Comparison of ENCODE assay signal across 8 cellular contexts in the genomic region with DNA sequence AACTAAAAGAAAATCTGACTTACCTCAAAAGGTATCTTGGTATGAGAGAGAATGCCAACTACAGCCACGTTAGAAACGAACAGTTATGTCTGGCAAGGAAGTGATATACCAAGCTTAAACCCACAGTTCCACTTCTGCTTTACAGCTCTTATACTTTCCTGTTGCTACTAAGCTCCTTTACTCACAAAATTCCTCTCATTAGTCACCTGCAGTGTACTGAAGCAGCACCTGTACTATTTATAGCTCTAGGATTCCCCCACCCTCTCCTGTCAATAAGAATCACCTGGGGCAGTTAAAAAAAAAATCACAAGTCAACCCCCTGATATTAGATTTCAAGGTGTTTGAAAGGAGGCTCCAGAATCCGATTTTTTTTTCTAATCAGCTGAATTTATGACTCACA. TPM values are rescaled to one million over a fixed set of nuclear protein-coding genes. Genes with fewer than 3 reads are reported as not detected.
A peak's percentile ranks its signal among the peaks of the same experiment; 100 is the strongest.
DNase-seq lines count a peak whose midpoint lies in the region; ATAC-seq, FAIRE-seq and TF ChIP-seq lines count a peak whose summit lies in the region.

No MANE protein-coding gene starts in this region.

- no peak overlapping the region for H3K4me3 ChIP-seq in A549

- H3K4me1 ChIP-seq in A549: peaks cover 15% of the 10 kb centered on the region

- no peaks in the 10 kb centered on the region for H3K9me3 Mint-ChIP-seq in activated T-helper 17 cell treated with anti-CD3 and anti-CD28 coated beads, Interleukin-2, amount 50 U/mL, for 72 hours
- no peaks in the 10 kb centered on the region for H3K9me3 Mint-ChIP-seq in activated CD8-positive, alpha-beta T cell treated with anti-CD3 and anti-CD28 coated beads, Interleukin-2, amount 10 ng/mL, durations not matched to agents 7 days and 5 days (ENCODE audit: insufficient read depth)

- ATAC-seq in A549 (no peak), GM18909 (IDR thresholded peaks at IDR 0.05; ENCODE audit: poor library complexity, unreplicated experiment) (peak; percentile 67), HG03442 (IDR thresholded peaks at IDR 0.05; ENCODE audit: unreplicated experiment) (peak; percentile 58)
- ATAC-seq in activated T-helper 17 cell treated with anti-CD3 and anti-CD28 coated beads, Interleukin-2, amount 50 U/mL, for 72 hours (replicated peaks): peak; percentile 74
- no peak for ATAC-seq in activated CD8-positive, alpha-beta T cell treated with anti-CD3 and anti-CD28 coated beads, Interleukin-2, amount 10 ng/mL, durations not matched to agents 7 days and 5 days

- H3K4me3 Mint-ChIP-seq in activated T-helper 17 cell treated with anti-CD3 and anti-CD28 coated beads, Interleukin-2, amount 50 U/mL, for 72 hours: peak overlapping the region; percentile 8
- no peak overlapping the region for H3K4me3 Mint-ChIP-seq in activated CD8-positive, alpha-beta T cell treated with anti-CD3 and anti-CD28 coated beads, Interleukin-2, amount 10 ng/mL, durations not matched to agents 7 days and 5 days

- no peak for TF ChIP-seq EP300 in A549 (IDR thresholded peaks at IDR 0.05)

- peaks cover 20% of the 10 kb centered on the region for H3K27me3 Mint-ChIP-seq in activated T-helper 17 cell treated with anti-CD3 and anti-CD28 coated beads, Interleukin-2, amount 50 U/mL, for 72 hours
- peaks cover 51% of the 10 kb centered on the region for H3K27me3 Mint-ChIP-seq in activated CD8-positive, alpha-beta T cell treated with anti-CD3 and anti-CD28 coated beads, Interleukin-2, amount 10 ng/mL, durations not matched to agents 7 days and 5 days (ENCODE audit: low read depth)

- no peak for DNase-seq in A549 (ENCODE audit: low read depth in 1 of 2, low spot score in 1 of 2)
- DNase-seq in NCI-H2107 (lab: John Stamatoyannopoulos, UW): no peak
- no peak for DNase-seq in SW 1271 (lab: John Stamatoyannopoulos, UW)
- DNase-seq in activated CD8-positive, alpha-beta T cell treated with anti-CD3 and anti-CD28 coated beads, Interleukin-2, amount 10 ng/mL, durations not matched to agents 7 days and 5 days: no peak
- DNase-seq in AG20443 (ENCODE audit: low spot score): no peak

- POLR2A ChIA-PET in A549 (lab: Yijun Ruan, JAX): no interaction called here
- POLR2A ChIA-PET in activated CD8-positive, alpha-beta T cell treated with anti-CD3 and anti-CD28 coated beads, Interleukin-2, amount 10 ng/mL, durations not matched to agents 7 days and 5 days (lab: Charles Lee): interaction anchor here (1.1 kb wide), 1 partner anchor 83 kb away, joined by 3 read pairs; no protein-coding TSS in a partner anchor

- H3K27ac Mint-ChIP-seq in activated T-helper 17 cell treated with anti-CD3 and anti-CD28 coated beads, Interleukin-2, amount 50 U/mL, for 72 hours: no peak overlapping the region
- H3K27ac Mint-ChIP-seq in activated CD8-positive, alpha-beta T cell treated with anti-CD3 and anti-CD28 coated beads, Interleukin-2, amount 10 ng/mL, durations not matched to agents 7 days and 5 days: no peak overlapping the region

- peak overlapping the region; percentile 62 for H3K4me2 ChIP-seq in A549

- no peak overlapping the region for H3K27ac ChIP-seq in A549

- no peak for TF ChIP-seq RAD21 in A549 (conservative IDR thresholded peaks at IDR 0.05 in 1 of 2, IDR thresholded peaks at IDR 0.05 in 1 of 2)

- no peak for TF ChIP-seq POLR2A in A549 (IDR thresholded peaks at IDR 0.05; ENCODE audit: low read length)

- CTCF ChIA-PET in A549 (lab: Yijun Ruan, JAX): interaction anchor here (0.6 to 9.2 kb wide), 26 partner anchors 9 to 899 kb away, joined by 3 to 448 read pairs (median 4); no protein-coding TSS in a partner anchor
- CTCF ChIA-PET in activated CD8-positive, alpha-beta T cell treated with anti-CD3 and anti-CD28 coated beads, Interleukin-2, amount 10 ng/mL, durations not matched to agents 7 days and 5 days (lab: Charles Lee): interaction anchor here (0.8 to 9.2 kb wide), 14 partner anchors 8 to 247 kb away, joined by 3 to 256 read pairs (median 4); no protein-coding TSS in a partner anchor

- no peaks in the 10 kb centered on the region for H3K36me3 Mint-ChIP-seq in activated T-helper 17 cell treated with anti-CD3 and anti-CD28 coated beads, Interleukin-2, amount 50 U/mL, for 72 hours (ENCODE audit: low read depth)
- H3K36me3 Mint-ChIP-seq in activated CD8-positive, alpha-beta T cell treated with anti-CD3 and anti-CD28 coated beads, Interleukin-2, amount 10 ng/mL, durations not matched to agents 7 days and 5 days (ENCODE audit: low read depth): no peaks in the 10 kb centered on the region

- FAIRE-seq in A549 (lab: Jason Lieb, UNC): no peak

- H3K4me1 Mint-ChIP-seq in activated T-helper 17 cell treated with anti-CD3 and anti-CD28 coated beads, Interleukin-2, amount 50 U/mL, for 72 hours: peaks cover 10% of the 10 kb centered on the region
- H3K4me1 Mint-ChIP-seq in activated CD8-positive, alpha-beta T cell treated with anti-CD3 and anti-CD28 coated beads, Interleukin-2, amount 10 ng/mL, durations not matched to agents 7 days and 5 days (ENCODE audit: low read depth): peaks cover 20% of the 10 kb centered on the region

- no peak for TF ChIP-seq CTCF in A549 (IDR thresholded peaks at IDR 0.05)

- H3K9me3 ChIP-seq in A549: no peaks in the 10 kb centered on the region

- WGBS in A549 (ENCODE audit: missing lambda C conversion rate): 13% methylated on average over 3 of the region's 3 CpGs

TF ChIP-seq in A549, 52 proteins besides CTCF, POLR2A, EP300 and RAD21 (continues in another document):
- TF ChIP-seq CEBPB (IDR thresholded peaks at IDR 0.05) (no peak), TP53 (CRISPR knock-in tag; IDR thresholded peaks at IDR 0.05) (no peak), EHF (CRISPR knock-in tag; IDR thresholded peaks at IDR 0.05) (no peak), MYC (IDR thresholded peaks at IDR 0.05; ENCODE audit: borderline replicate concordance, low read length) (no peak), HOXB13 (CRISPR knock-in tag; IDR thresholded peaks at IDR 0.05; ENCODE audit: low read depth) (no peak), RNF2 (IDR thresholded peaks at IDR 0.05; ENCODE audit: borderline replicate concordance, low read depth) (no peak), EHMT2 (IDR thresholded peaks at IDR 0.05; ENCODE audit: low read depth) (no peak)
- TF ChIP-seq, protein P1, sequence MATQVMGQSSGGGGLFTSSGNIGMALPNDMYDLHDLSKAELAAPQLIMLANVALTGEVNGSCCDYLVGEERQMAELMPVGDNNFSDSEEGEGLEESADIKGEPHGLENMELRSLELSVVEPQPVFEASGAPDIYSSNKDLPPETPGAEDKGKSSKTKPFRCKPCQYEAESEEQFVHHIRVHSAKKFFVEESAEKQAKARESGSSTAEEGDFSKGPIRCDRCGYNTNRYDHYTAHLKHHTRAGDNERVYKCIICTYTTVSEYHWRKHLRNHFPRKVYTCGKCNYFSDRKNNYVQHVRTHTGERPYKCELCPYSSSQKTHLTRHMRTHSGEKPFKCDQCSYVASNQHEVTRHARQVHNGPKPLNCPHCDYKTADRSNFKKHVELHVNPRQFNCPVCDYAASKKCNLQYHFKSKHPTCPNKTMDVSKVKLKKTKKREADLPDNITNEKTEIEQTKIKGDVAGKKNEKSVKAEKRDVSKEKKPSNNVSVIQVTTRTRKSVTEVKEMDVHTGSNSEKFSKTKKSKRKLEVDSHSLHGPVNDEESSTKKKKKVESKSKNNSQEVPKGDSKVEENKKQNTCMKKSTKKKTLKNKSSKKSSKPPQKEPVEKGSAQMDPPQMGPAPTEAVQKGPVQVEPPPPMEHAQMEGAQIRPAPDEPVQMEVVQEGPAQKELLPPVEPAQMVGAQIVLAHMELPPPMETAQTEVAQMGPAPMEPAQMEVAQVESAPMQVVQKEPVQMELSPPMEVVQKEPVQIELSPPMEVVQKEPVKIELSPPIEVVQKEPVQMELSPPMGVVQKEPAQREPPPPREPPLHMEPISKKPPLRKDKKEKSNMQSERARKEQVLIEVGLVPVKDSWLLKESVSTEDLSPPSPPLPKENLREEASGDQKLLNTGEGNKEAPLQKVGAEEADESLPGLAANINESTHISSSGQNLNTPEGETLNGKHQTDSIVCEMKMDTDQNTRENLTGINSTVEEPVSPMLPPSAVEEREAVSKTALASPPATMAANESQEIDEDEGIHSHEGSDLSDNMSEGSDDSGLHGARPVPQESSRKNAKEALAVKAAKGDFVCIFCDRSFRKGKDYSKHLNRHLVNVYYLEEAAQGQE (IDR thresholded peaks at IDR 0.05): no peak
- TF ChIP-seq, protein P2, sequence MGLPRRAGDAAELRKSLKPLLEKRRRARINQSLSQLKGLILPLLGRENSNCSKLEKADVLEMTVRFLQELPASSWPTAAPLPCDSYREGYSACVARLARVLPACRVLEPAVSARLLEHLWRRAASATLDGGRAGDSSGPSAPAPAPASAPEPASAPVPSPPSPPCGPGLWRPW (IDR thresholded peaks at IDR 0.05): no peak
- TF ChIP-seq, protein P3, sequence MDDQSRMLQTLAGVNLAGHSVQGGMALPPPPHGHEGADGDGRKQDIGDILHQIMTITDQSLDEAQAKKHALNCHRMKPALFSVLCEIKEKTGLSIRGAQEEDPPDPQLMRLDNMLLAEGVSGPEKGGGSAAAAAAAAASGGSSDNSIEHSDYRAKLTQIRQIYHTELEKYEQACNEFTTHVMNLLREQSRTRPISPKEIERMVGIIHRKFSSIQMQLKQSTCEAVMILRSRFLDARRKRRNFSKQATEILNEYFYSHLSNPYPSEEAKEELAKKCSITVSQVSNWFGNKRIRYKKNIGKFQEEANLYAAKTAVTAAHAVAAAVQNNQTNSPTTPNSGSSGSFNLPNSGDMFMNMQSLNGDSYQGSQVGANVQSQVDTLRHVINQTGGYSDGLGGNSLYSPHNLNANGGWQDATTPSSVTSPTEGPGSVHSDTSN (IDR thresholded peaks at IDR 0.05): no peak

RNA-seq across cellular contexts. Expression of gene TMEM266, which starts 2.9 kb away (rescaled TPM):
- 0.08 and 0.09 TPM in 2 replicates for polyA plus RNA-seq in A549 (2011; rRNA removed)
- polyA plus RNA-seq in A549 (2012; cell fraction: cytosol; rRNA removed): 0.03 TPM in 2 replicates
- not detected in 2 replicates for polyA plus RNA-seq in A549 (2012; cell fraction: nucleus; rRNA removed)
- 0.05 to 0.06 TPM in 2 of 3 replicates, not detected in the other for polyA plus RNA-seq in A549 (2017; fragmentation: RNase III; extraction: RNeasy Plus Mini Kit Qiagen cat#74134 plus additional on column Dnase treatment)
- 0.10 TPM in 1 of 2 replicates, not detected in the other for polyA minus RNA-seq in A549 (2011; rRNA and poly(A)+ RNA removed)
- under 1 TPM in 1 of 2 donors, not detected in 1; 0.15 TPM for total RNA-seq in activated T-helper 17 cell treated with anti-CD3 and anti-CD28 coated beads, Interleukin-2, amount 50 U/mL, for 72 hours
- not detected for total RNA-seq in activated CD8-positive, alpha-beta T cell treated with anti-CD3 and anti-CD28 coated beads, Interleukin-2, amount 10 ng/mL, durations not matched to agents 7 days and 5 days

RNA-seq across cellular contexts. Expression of gene NRG4, which starts 44.7 kb away (rescaled TPM):
- polyA plus RNA-seq in A549 (2011; rRNA removed) (8.0 and 9.2 TPM in 2 replicates), A549 (2017; fragmentation: RNase III; extraction: RNeasy Plus Mini Kit Qiagen cat#74134 plus additional on column Dnase treatment) (0.56 to 2.2 TPM (median 1.00 TPM) in 3 replicates)
- 2.0 and 3.4 TPM in 2 replicates for polyA plus RNA-seq in A549 (2012; cell fraction: cytosol; rRNA removed)
- polyA plus RNA-seq in A549 (2012; cell fraction: nucleus; rRNA removed): 0.25 and 0.42 TPM in 2 replicates
- 1.9 and 2.0 TPM in 2 replicates for polyA minus RNA-seq in A549 (2011; rRNA and poly(A)+ RNA removed)
- not detected for total RNA-seq in activated T-helper 17 cell treated with anti-CD3 and anti-CD28 coated beads, Interleukin-2, amount 50 U/mL, for 72 hours
- not detected for total RNA-seq in activated CD8-positive, alpha-beta T cell treated with anti-CD3 and anti-CD28 coated beads, Interleukin-2, amount 10 ng/mL, durations not matched to agents 7 days and 5 days

Comparison
In these comparisons a context has a peak if more than half of its experiments do, and no peak if none do; other contexts are left out.
1. ATAC-seq: peak in GM18909 (single experiment), HG03442 (single experiment) and activated T-helper 17 cell treated with anti-CD3 and anti-CD28 coated beads, Interleukin-2, amount 50 U/mL, for 72 hours (single experiment); none in A549 (0 of 2) and activated CD8-positive, alpha-beta T cell treated with anti-CD3 and anti-CD28 coated beads, Interleukin-2, amount 10 ng/mL, durations not matched to agents 7 days and 5 days (single experiment).